ENCODE assay signal across 17 cellular contexts in genomic region chr1:197683280-197683679, GRCh38.
DNase-seq lines count a peak whose midpoint lies in the region; FAIRE-seq and TF ChIP-seq lines count a peak whose summit lies in the region.
"Had no signal": no experiment of that assay in that cellular context is flagged by ENCODE, and none has a peak within 500 bp of the region (broad histone marks: within the 10 kb centered on the region; RNA-seq: fewer than 3 reads in every experiment).

No MANE protein-coding gene starts in this region.

- dilution Hi-C loops in keratinocyte (cut with MboI; ENCODE audit: extremely low pct_ligation_motif_present, low sequenced_read_pairs): no loop called here

- H3K27ac ChIP-seq in cardiac muscle cell: peak overlapping the region; percentile 16
- no peak overlapping the region for H3K27ac ChIP-seq in left ventricle myocardium inferior (replicated peaks)
- peak overlapping the region; percentile 90 for H3K27ac ChIP-seq in SK-N-MC
- H3K27ac ChIP-seq in keratinocyte (ENCODE audit: control insufficient read depth, insufficient read depth, low read length): no peak overlapping the region

- H4K20me1 ChIP-seq in keratinocyte (ENCODE audit: control insufficient read depth, extremely low read depth, insufficient read depth, low read length): no peaks in the 10 kb centered on the region

- no peaks in the 10 kb centered on the region for H3K9me3 ChIP-seq in cardiac muscle cell (ENCODE audit: low read depth)
- H3K9me3 ChIP-seq in left ventricle myocardium inferior (replicated peaks): peaks cover 7% of the 10 kb centered on the region
- peaks cover 3% of the 10 kb centered on the region; the same call in 1 of the 2 replicates for H3K9me3 ChIP-seq in SK-N-MC (ENCODE audit: low read depth, low read length)
- H3K9me3 ChIP-seq in keratinocyte (ENCODE audit: control insufficient read depth, low read depth, low read length): peaks cover 1% of the 10 kb centered on the region

- FAIRE-seq in keratinocyte (lab: Jason Lieb, UNC): no peak
- FAIRE-seq: GM12878, GM18507 had no signal

- H3K9ac ChIP-seq in SK-N-MC (ENCODE audit: insufficient read length) (peak overlapping the region; percentile 54), keratinocyte (ENCODE audit: control insufficient read depth, extremely low read depth, insufficient read depth, low read length) (no peak overlapping the region)

- H3K36me3 ChIP-seq in cardiac muscle cell: no peaks in the 10 kb centered on the region
- H3K36me3 ChIP-seq in left ventricle myocardium inferior: no peaks in the 10 kb centered on the region
- no peaks in the 10 kb centered on the region for H3K36me3 ChIP-seq in SK-N-MC (ENCODE audit: insufficient read depth, low read length)
- H3K36me3 ChIP-seq in keratinocyte (ENCODE audit: control insufficient read depth in 2 of 2, extremely low read depth in 1 of 2, insufficient read depth in 2 of 2, low read length in 2 of 2): no peaks in the 10 kb centered on the region

- H3K79me2 ChIP-seq in keratinocyte (ENCODE audit: control insufficient read depth, insufficient read depth, low read length): no peaks in the 10 kb centered on the region

- H3K27me3 ChIP-seq in cardiac muscle cell: no peaks in the 10 kb centered on the region
- no peaks in the 10 kb centered on the region for H3K27me3 ChIP-seq in left ventricle myocardium inferior (ENCODE audit: low read depth)
- no peaks in the 10 kb centered on the region for H3K27me3 ChIP-seq in keratinocyte (ENCODE audit: control insufficient read depth, extremely low read depth, insufficient read depth, low read length)

- DNase-seq in cardiac muscle cell (ENCODE audit: low read depth in 1 of 2, low spot score in 1 of 2) (no peak), left ventricle myocardium inferior (no peak), SK-N-MC (ENCODE audit: low read depth, low spot score) (no peak), keratinocyte (ENCODE audit: low read depth, low spot score) (no peak), UCSD-AML1 (lab: John Stamatoyannopoulos, UW; ENCODE audit: unreplicated experiment) (no peak), NCI-H2081 (lab: John Stamatoyannopoulos, UW) (no peak)
- no peak for DNase-seq in activated CD4-positive, alpha-beta T cell treated with anti-CD3 and anti-CD28 coated beads, Interleukin-2, amount 50 U/mL, for 48 hours
- DNase-seq: ACHN; C1 segment of cervical spinal cord; Calu3; CD4-positive, alpha-beta T cell; DMS 273 treated with DMSO at 0.1 percent for 48 hours; DMS79; GOT3; H9 had no signal

- no peaks in the 10 kb centered on the region for H3K9me1 ChIP-seq in keratinocyte (ENCODE audit: control insufficient read depth, extremely low read depth, insufficient read depth, low read length)

- peak overlapping the region; percentile 33 for H3K4me2 ChIP-seq in keratinocyte (ENCODE audit: control insufficient read depth, extremely low read depth, insufficient read depth, low read depth, low read length)

- H2AFZ ChIP-seq in keratinocyte (ENCODE audit: control insufficient read depth, low read length): no peak overlapping the region

- H3K4me1 ChIP-seq in cardiac muscle cell (ENCODE audit: low read depth): peaks cover 3% of the 10 kb centered on the region
- peaks cover 48% of the 10 kb centered on the region for H3K4me1 ChIP-seq in left ventricle myocardium inferior
- H3K4me1 ChIP-seq in keratinocyte (ENCODE audit: control insufficient read depth, extremely low read depth, insufficient read depth, low read length): peaks cover 15% of the 10 kb centered on the region

- no peak for TF ChIP-seq CTCF in cardiac muscle cell (IDR thresholded peaks at IDR 0.05; ENCODE audit: low read depth, low read length)
- TF ChIP-seq CTCF in left ventricle myocardium inferior (IDR thresholded peaks at IDR 0.05; ENCODE audit: borderline replicate concordance): no peak
- no peak for TF ChIP-seq CTCF in keratinocyte (optimal IDR thresholded peaks at IDR 0.05 in 1 of 3, IDR thresholded peaks at IDR 0.05 in 1 of 3, conservative IDR thresholded peaks at IDR 0.05 in 1 of 3; ENCODE audit: extremely low read depth in 1 of 3, insufficient read depth in 2 of 3, low read length in 3 of 3)

- H3K4me3 ChIP-seq in cardiac muscle cell (no peak overlapping the region), left ventricle myocardium inferior (no peak overlapping the region), SK-N-MC (peak overlapping the region; percentile 64), keratinocyte (ENCODE audit: control insufficient read depth in 2 of 3, extremely low read depth in 1 of 3, insufficient read depth in 2 of 3, low read depth in 1 of 3, low read length in 3 of 3) (no peak overlapping the region)
- H3K4me3 ChIP-seq: GM12878 had no signal

- intact Hi-C loops in left ventricle myocardium inferior (cut with micrococcal nuclease): no loop called here

Comparison
In these comparisons a context has a peak if more than half of its experiments do, and no peak if none do; other contexts are left out.
1. H3K27ac ChIP-seq: peak in cardiac muscle cell (single experiment) and SK-N-MC (single experiment); none in left ventricle myocardium inferior (single experiment) and keratinocyte (single experiment).